ENCODE assay signal across 17 cellular contexts in the genomic region with DNA sequence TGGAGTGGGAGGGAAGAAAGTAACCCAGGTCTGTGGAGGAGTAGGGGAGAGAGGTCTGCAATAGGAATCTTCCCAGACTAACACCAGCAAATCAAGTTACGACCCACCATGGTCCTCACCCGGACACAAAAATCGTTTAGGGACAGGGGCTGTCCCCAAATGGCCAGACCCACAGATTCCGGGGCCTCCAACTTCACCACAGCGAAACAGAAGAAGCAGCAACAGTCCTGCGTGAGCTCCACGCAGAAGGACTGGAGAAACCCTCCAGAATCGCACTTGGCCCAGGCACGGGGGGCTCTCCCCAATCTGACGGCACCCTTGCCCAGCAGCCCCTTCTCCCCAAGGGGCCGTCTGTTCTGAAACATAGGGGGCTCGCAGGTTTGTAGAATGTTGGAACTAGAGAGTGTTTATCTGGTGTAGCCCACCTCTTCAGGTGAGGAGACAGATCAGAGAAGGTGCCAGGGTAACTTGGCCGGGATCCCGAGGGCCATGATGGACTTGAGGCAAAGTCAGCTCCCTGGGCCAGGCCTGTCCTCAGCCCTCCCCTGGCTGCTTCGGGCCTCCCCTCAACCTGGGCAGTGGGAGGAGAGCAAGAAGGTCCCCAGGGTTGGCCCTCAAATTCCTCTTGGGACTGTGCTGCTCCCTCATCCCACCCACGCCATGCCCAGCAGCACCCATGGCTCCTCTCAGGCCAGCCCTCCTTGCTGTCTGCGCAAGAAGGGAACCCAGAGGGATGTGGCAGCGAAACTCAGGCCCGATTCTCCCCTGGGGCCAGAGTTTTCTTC.
DNase-seq lines count a peak whose midpoint lies in the region; ATAC-seq and TF ChIP-seq lines count a peak whose summit lies in the region.
"Had no signal": no experiment of that assay in that cellular context is flagged by ENCODE, and none has a peak within 500 bp of the region (broad histone marks: within the 10 kb centered on the region; RNA-seq: fewer than 3 reads in every experiment).

No MANE protein-coding gene starts in this region.

- H3K4me3 ChIP-seq in CD8-positive, alpha-beta memory T cell (ENCODE audit: low read length), result no peak overlapping the region
- no peak overlapping the region for H3K4me3 ChIP-seq in coronary artery
- H3K4me3 ChIP-seq: uterus had no signal

- no peaks in the 10 kb centered on the region for H3K27me3 Mint-ChIP-seq in activated T-cell treated with anti-CD3 and anti-CD28 coated beads, Interleukin-2, amount 50 U/mL, for 24 hours
- H3K27me3 Mint-ChIP-seq in activated T-cell treated with anti-CD3 and anti-CD28 coated beads, Interleukin-2, amount 50 U/mL, for 4 hours (ENCODE audit: low read depth), result no peaks in the 10 kb centered on the region
- H3K27me3 Mint-ChIP-seq in CD8-positive, alpha-beta memory T cell, result peaks cover 0 to 2% of the 10 kb centered on the region in 2 donors
- H3K27me3 Mint-ChIP-seq in osteocyte (ENCODE audit: unreplicated experiment), result no peaks in the 10 kb centered on the region

- no peaks in the 10 kb centered on the region for H3K9me3 ChIP-seq in CD8-positive, alpha-beta memory T cell (ENCODE audit: low read length)
- H3K9me3 ChIP-seq: uterus had no signal

- H3K36me3 ChIP-seq in CD8-positive, alpha-beta memory T cell (ENCODE audit: insufficient read depth, low read length), result peaks cover 5% of the 10 kb centered on the region
- H3K36me3 ChIP-seq: uterus had no signal

- ATAC-seq in activated T-cell treated with anti-CD3 and anti-CD28 coated beads, Interleukin-2, amount 50 U/mL, for 4 hours, result no peak
- ATAC-seq in HG02763 (IDR thresholded peaks at IDR 0.05; ENCODE audit: unreplicated experiment), result no peak

- H3K4me1 Mint-ChIP-seq in activated T-cell treated with anti-CD3 and anti-CD28 coated beads, Interleukin-2, amount 50 U/mL, for 24 hours (ENCODE audit: low read depth), result peaks cover 58% of the 10 kb centered on the region
- H3K4me1 Mint-ChIP-seq in activated T-cell treated with anti-CD3 and anti-CD28 coated beads, Interleukin-2, amount 50 U/mL, for 4 hours (ENCODE audit: low read depth), result peaks cover 44% of the 10 kb centered on the region
- H3K4me1 Mint-ChIP-seq in CD8-positive, alpha-beta memory T cell, result peaks cover 30 to 46% (median 30%) of the 10 kb centered on the region in 3 donors
- peaks cover 4% of the 10 kb centered on the region for H3K4me1 Mint-ChIP-seq in osteocyte (ENCODE audit: unreplicated experiment)

- no peaks in the 10 kb centered on the region for H3K9me3 Mint-ChIP-seq in activated T-cell treated with anti-CD3 and anti-CD28 coated beads, Interleukin-2, amount 50 U/mL, for 24 hours
- H3K9me3 Mint-ChIP-seq in activated T-cell treated with anti-CD3 and anti-CD28 coated beads, Interleukin-2, amount 50 U/mL, for 4 hours, result no peaks in the 10 kb centered on the region
- no peaks in the 10 kb centered on the region for H3K9me3 Mint-ChIP-seq in CD8-positive, alpha-beta memory T cell
- no peaks in the 10 kb centered on the region for H3K9me3 Mint-ChIP-seq in osteocyte (ENCODE audit: unreplicated experiment)
- H3K9me3 Mint-ChIP-seq: immature natural killer cell had no signal

- H3K27ac ChIP-seq in CD8-positive, alpha-beta memory T cell (ENCODE audit: low read depth, low read length), result no peak overlapping the region
- no peak overlapping the region for H3K27ac ChIP-seq in coronary artery
- H3K27ac ChIP-seq: uterus had no signal

- H3K4me1 ChIP-seq in CD8-positive, alpha-beta memory T cell (ENCODE audit: insufficient read depth, low read length), result peaks cover 41% of the 10 kb centered on the region
- H3K4me1 ChIP-seq: uterus had no signal

- CTCF ChIA-PET in CD8-positive, alpha-beta memory T cell (lab: Charles Lee), result interaction anchor here (1.2 to 5.0 kb wide), 8 partner anchors 16 to 213 kb away, joined by 3 to 81 read pairs (median 10); no protein-coding TSS in a partner anchor

- POLR2A ChIA-PET in CD8-positive, alpha-beta memory T cell (lab: Charles Lee), result interaction anchor here (0.7 kb wide), 1 partner anchor 77 kb away, joined by 3 read pairs; no protein-coding TSS in a partner anchor

- TF ChIP-seq CTCF in coronary artery (IDR thresholded peaks at IDR 0.05) (no peak), osteocyte (IDR thresholded peaks at IDR 0.05) (no peak)

- H3K27me3 ChIP-seq in CD8-positive, alpha-beta memory T cell (ENCODE audit: insufficient read depth, low read length, poor library complexity, severe bottlenecking), result no peaks in the 10 kb centered on the region
- H3K27me3 ChIP-seq: uterus had no signal

- no peak overlapping the region for H3K4me3 Mint-ChIP-seq in activated T-cell treated with anti-CD3 and anti-CD28 coated beads, Interleukin-2, amount 50 U/mL, for 24 hours
- H3K4me3 Mint-ChIP-seq in activated T-cell treated with anti-CD3 and anti-CD28 coated beads, Interleukin-2, amount 50 U/mL, for 4 hours, result no peak overlapping the region
- H3K4me3 Mint-ChIP-seq in CD8-positive, alpha-beta memory T cell, result no peak overlapping the region
- H3K4me3 Mint-ChIP-seq in osteocyte (ENCODE audit: unreplicated experiment), result no peak overlapping the region
- H3K4me3 Mint-ChIP-seq: immature natural killer cell, nephron progenitor cell had no signal

- peak overlapping the region; percentile 57 for H3K27ac Mint-ChIP-seq in activated T-cell treated with anti-CD3 and anti-CD28 coated beads, Interleukin-2, amount 50 U/mL, for 24 hours
- H3K27ac Mint-ChIP-seq in CD8-positive, alpha-beta memory T cell, result peak overlapping the region in 5 of 8 donors; percentile 27 to 81 (median 42)
- H3K27ac Mint-ChIP-seq in osteocyte (ENCODE audit: unreplicated experiment), result no peak overlapping the region
- H3K27ac Mint-ChIP-seq: nephron progenitor cell had no signal

- DNase-seq in activated T-cell treated with anti-CD3 and anti-CD28 coated beads, Interleukin-2, amount 50 U/mL, for 24 hours, result peak; percentile 25
- no peak for DNase-seq in activated T-cell treated with anti-CD3 and anti-CD28 coated beads, Interleukin-2, amount 50 U/mL, for 4 hours
- no peak for DNase-seq in CD8-positive, alpha-beta memory T cell
- DNase-seq in coronary artery (ENCODE audit: low spot score) (peak; percentile 66), osteocyte (ENCODE audit: extremely low spot score, unreplicated experiment) (peak; percentile 76), NCI-H1436 (lab: John Stamatoyannopoulos, UW) (no peak), NCI-H82 (lab: John Stamatoyannopoulos, UW) (no peak)
- DNase-seq: ACHN; caudate nucleus; COR-L47; effector CD4-positive, alpha-beta T cell; immature natural killer cell; NCI-H226; nephron progenitor cell; stimulated activated CD4-positive, alpha-beta T cell treated with anti-CD3 and anti-CD28 coated beads, Interleukin-15, amount 100 ng/mL, for 24 hours; uterus had no signal

- H3K36me3 Mint-ChIP-seq in activated T-cell treated with anti-CD3 and anti-CD28 coated beads, Interleukin-2, amount 50 U/mL, for 24 hours (ENCODE audit: low read depth), result peaks cover 31% of the 10 kb centered on the region
- H3K36me3 Mint-ChIP-seq in activated T-cell treated with anti-CD3 and anti-CD28 coated beads, Interleukin-2, amount 50 U/mL, for 4 hours (ENCODE audit: insufficient read depth), result peaks cover 15% of the 10 kb centered on the region
- peaks cover 3 to 32% (median 6%) of the 10 kb centered on the region in 3 donors for H3K36me3 Mint-ChIP-seq in CD8-positive, alpha-beta memory T cell
- peaks cover 10% of the 10 kb centered on the region for H3K36me3 Mint-ChIP-seq in osteocyte (ENCODE audit: unreplicated experiment)

Comparison
In these comparisons a context has a peak if more than half of its experiments do, and no peak if none do; other contexts are left out.
1. DNase-seq: peak in activated T-cell treated with anti-CD3 and anti-CD28 coated beads, Interleukin-2, amount 50 U/mL, for 24 hours (single experiment), coronary artery (single experiment) and osteocyte (single experiment); none in activated T-cell treated with anti-CD3 and anti-CD28 coated beads, Interleukin-2, amount 50 U/mL, for 4 hours (single experiment), CD8-positive, alpha-beta memory T cell (0 of 5), NCI-H1436 (single experiment) and NCI-H82 (single experiment).